ENCODE assay signal across 22 cellular contexts in genomic region chr2:471560-471959, GRCh38.
"Had no signal": no experiment of that assay in that cellular context is flagged by ENCODE, and none has a peak within 500 bp of the region (broad histone marks: within the 10 kb centered on the region; RNA-seq: fewer than 3 reads in every experiment).

No MANE protein-coding gene starts in this region.

- DNase-seq: KBM-7, MM.1S, NCI-H1092 treated with DMSO at 0.1 percent for 48 hours, NCI-H1436, NCI-H187, NCI-H2029, NCI-H2081 treated with DMSO at 0.1 percent for 48 hours, NCI-H2171, NCI-H226, NCI-H446, NCI-H510A, NCI-H524 treated with DMSO at 0.1 percent for 48 hours, NCI-H69, NCI-H774, Right ventricle myocardium superior, RPMI8226, SIG-M5, SK-N-SH, SW 1271, T-cell had no signal

- H3K9ac ChIP-seq: SK-N-SH had no signal

- ATAC-seq: T-cell had no signal

- FAIRE-seq: RCC 7860 had no signal

- H3K27ac ChIP-seq: HL-60 had no signal

- H3K4me2 ChIP-seq: SK-N-SH had no signal
